Comparison of ENCODE assay signal across 12 cellular contexts in the genomic region with DNA sequence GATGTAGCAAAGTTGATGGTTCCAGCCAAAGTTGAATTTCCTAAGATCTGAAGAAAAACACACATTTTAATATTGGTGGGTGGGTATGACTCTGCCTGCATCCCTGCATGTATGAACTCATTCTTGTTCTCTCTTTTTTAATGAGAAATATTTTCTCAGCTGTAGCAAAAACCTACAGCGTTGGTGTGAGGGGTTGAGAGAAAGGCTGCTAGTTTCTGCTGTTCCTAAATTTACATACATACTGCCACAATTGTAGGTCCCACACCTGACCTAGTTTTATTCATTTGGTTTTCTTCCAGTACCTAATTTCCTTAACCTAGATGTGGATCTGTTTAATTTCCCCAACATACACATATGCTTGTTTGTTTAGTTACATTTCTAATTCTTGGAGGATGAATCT. TPM values are rescaled to one million over a fixed set of nuclear protein-coding genes. Genes with fewer than 3 reads are reported as not detected.
DNase-seq lines count a peak whose midpoint lies in the region; ATAC-seq, FAIRE-seq and TF ChIP-seq lines count a peak whose summit lies in the region.
"Had no signal": no experiment of that assay in that cellular context is flagged by ENCODE, and none has a peak within 500 bp of the region (broad histone marks: within the 10 kb centered on the region; RNA-seq: fewer than 3 reads in every experiment).

No MANE protein-coding gene starts in this region.

- no peak for ATAC-seq in activated CD8-positive, alpha-beta memory T cell treated with anti-CD3 and anti-CD28 coated beads, Interleukin-2, amount 10 ng/mL, durations not matched to agents 7 days and 5 days
- ATAC-seq in activated naive CD4-positive, alpha-beta T cell treated with anti-CD3 and anti-CD28 coated beads, Interleukin-2, amount 50 U/mL, for 72 hours = no peak

- TF ChIP-seq RAD21 in liver (IDR thresholded peaks at IDR 0.05) = no peak

- no peaks in the 10 kb centered on the region for H3K27me3 Mint-ChIP-seq in activated CD8-positive, alpha-beta memory T cell treated with anti-CD3 and anti-CD28 coated beads, Interleukin-2, amount 10 ng/mL, durations not matched to agents 7 days and 5 days

- peak overlapping the region; percentile 67 to 89 for H3K27ac ChIP-seq in liver (ENCODE audit: low read depth in 1 of 2, low read length in 2 of 2)
- H3K27ac ChIP-seq in testis = peak overlapping the region; percentile 90 to 92

- no peak for FAIRE-seq in RCC 7860 (lab: Jason Lieb, UNC)

- DNase-seq in activated CD8-positive, alpha-beta memory T cell treated with anti-CD3 and anti-CD28 coated beads, Interleukin-2, amount 10 ng/mL, durations not matched to agents 7 days and 5 days = no peak
- no peak for DNase-seq in activated CD8-positive, alpha-beta memory T cell treated with anti-CD3 and anti-CD28 coated beads, Interleukin-2, amount 50 U/mL, for 48 hours
- DNase-seq in activated naive CD4-positive, alpha-beta T cell treated with anti-CD3 and anti-CD28 coated beads, Interleukin-2, amount 50 U/mL, for 72 hours (ENCODE audit: low spot score in 2 of 2) = no peak
- no peak for DNase-seq in testis
- no peak for DNase-seq in activated effector memory CD4-positive, alpha-beta T cell treated with Interleukin-2 at 50 U/mL for 16 hours
- DNase-seq in RCC 7860 (ENCODE audit: low spot score) = no peak
- no peak for DNase-seq in HuH-7.5 (ENCODE audit: low spot score)
- DNase-seq: NCI-H774; nephron progenitor cell; stimulated activated naive CD4-positive, alpha-beta T cell had no signal

- peaks cover 86% of the 10 kb centered on the region for H3K4me1 Mint-ChIP-seq in activated CD8-positive, alpha-beta memory T cell treated with anti-CD3 and anti-CD28 coated beads, Interleukin-2, amount 10 ng/mL, durations not matched to agents 7 days and 5 days

- no peaks in the 10 kb centered on the region for H3K36me3 ChIP-seq in liver (ENCODE audit: control insufficient read depth in 4 of 4, insufficient read depth in 3 of 4, low read depth in 1 of 4, low read length in 3 of 4)
- H3K36me3 ChIP-seq in testis (ENCODE audit: low read depth, missing control alignments) = no peaks in the 10 kb centered on the region

- H3K9ac ChIP-seq in liver (ENCODE audit: low read depth in 1 of 2, low read length in 2 of 2) = peak overlapping the region; percentile 1 to 64

- CTCF ChIA-PET in activated CD8-positive, alpha-beta memory T cell treated with anti-CD3 and anti-CD28 coated beads, Interleukin-2, amount 10 ng/mL, durations not matched to agents 7 days and 5 days (lab: Charles Lee) = interaction anchor here (1.7 to 11.5 kb wide), 4 partner anchors 10 to 74 kb away, joined by 3 to 158 read pairs (median 16); a partner anchor contains a TSS

- TF ChIP-seq POLR2A in testis (IDR thresholded peaks at IDR 0.05) = no peak

- peaks cover 12% of the 10 kb centered on the region for H3K36me3 Mint-ChIP-seq in activated CD8-positive, alpha-beta memory T cell treated with anti-CD3 and anti-CD28 coated beads, Interleukin-2, amount 10 ng/mL, durations not matched to agents 7 days and 5 days
- peaks cover 19 to 31% of the 10 kb centered on the region in 2 donors for H3K36me3 Mint-ChIP-seq in activated naive CD4-positive, alpha-beta T cell treated with anti-CD3 and anti-CD28 coated beads, Interleukin-2, amount 50 U/mL, for 72 hours

- no peaks in the 10 kb centered on the region for H3K27me3 ChIP-seq in liver (ENCODE audit: control insufficient read depth in 4 of 4, insufficient read depth in 4 of 4, low read length in 3 of 4)
- no peaks in the 10 kb centered on the region for H3K27me3 ChIP-seq in testis

- H3K9me3 Mint-ChIP-seq in activated CD8-positive, alpha-beta memory T cell treated with anti-CD3 and anti-CD28 coated beads, Interleukin-2, amount 10 ng/mL, durations not matched to agents 7 days and 5 days (ENCODE audit: low read depth) = no peaks in the 10 kb centered on the region
- no peaks in the 10 kb centered on the region for H3K9me3 Mint-ChIP-seq in activated naive CD4-positive, alpha-beta T cell treated with anti-CD3 and anti-CD28 coated beads, Interleukin-2, amount 50 U/mL, for 72 hours
- H3K9me3 Mint-ChIP-seq: nephron progenitor cell had no signal

- peaks cover 18 to 78% (median 71%) of the 10 kb centered on the region in 4 donors for H3K4me1 ChIP-seq in liver (ENCODE audit: control insufficient read depth in 4 of 4, insufficient read depth in 4 of 4, low read length in 3 of 4)
- H3K4me1 ChIP-seq in testis = peaks cover 51% of the 10 kb centered on the region

- H3K9me3 ChIP-seq in liver (ENCODE audit: control insufficient read depth in 4 of 4, low read length in 3 of 4) (no peaks in the 10 kb centered on the region), testis (no peaks in the 10 kb centered on the region)

- H3K4me3 ChIP-seq in liver (ENCODE audit: low read depth in 1 of 3, low read length in 3 of 3) (no peak overlapping the region), testis (no peak overlapping the region)

- WGBS in liver = 38% methylated on average over 1 of the region's 1 CpG
- 28 to 55% methylated on average over 1 of the region's 1 CpG for WGBS in testis, 2 donors

- peak overlapping the region; percentile 99 for H3K4me3 Mint-ChIP-seq in activated CD8-positive, alpha-beta memory T cell treated with anti-CD3 and anti-CD28 coated beads, Interleukin-2, amount 10 ng/mL, durations not matched to agents 7 days and 5 days
- H3K4me3 Mint-ChIP-seq: nephron progenitor cell had no signal

- H3K27ac Mint-ChIP-seq in activated CD8-positive, alpha-beta memory T cell treated with anti-CD3 and anti-CD28 coated beads, Interleukin-2, amount 10 ng/mL, durations not matched to agents 7 days and 5 days = peak overlapping the region; percentile 95
- H3K27ac Mint-ChIP-seq in activated naive CD4-positive, alpha-beta T cell treated with anti-CD3 and anti-CD28 coated beads, Interleukin-2, amount 50 U/mL, for 72 hours = peak overlapping the region; percentile 93 to 96
- H3K27ac Mint-ChIP-seq: nephron progenitor cell had no signal

- intact Hi-C loops in testis (cut with DNase I; ENCODE audit: low total_unique reads) = no loop called here

- TF ChIP-seq CTCF in liver (IDR thresholded peaks at IDR 0.05; ENCODE audit: low read depth, low read length, missing input control) (no peak), testis (IDR thresholded peaks at IDR 0.05) (no peak)

TF ChIP-seq in liver, 16 proteins besides CTCF, POLR2A, EP300 and RAD21:
- TF ChIP-seq, protein P1, sequence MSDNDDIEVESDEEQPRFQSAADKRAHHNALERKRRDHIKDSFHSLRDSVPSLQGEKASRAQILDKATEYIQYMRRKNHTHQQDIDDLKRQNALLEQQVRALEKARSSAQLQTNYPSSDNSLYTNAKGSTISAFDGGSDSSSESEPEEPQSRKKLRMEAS (IDR thresholded peaks at IDR 0.05) = no peak
- TF ChIP-seq JUND (IDR thresholded peaks at IDR 0.05) (no peak), TAF1 (conservative IDR thresholded peaks at IDR 0.05) (no peak), GABPA (IDR thresholded peaks at IDR 0.05 in 1 of 2, conservative IDR thresholded peaks at IDR 0.05 in 1 of 2) (no peak), RXRA (IDR thresholded peaks at IDR 0.05) (no peak), FOXA2 (IDR thresholded peaks at IDR 0.05) (no peak), HNF4G (IDR thresholded peaks at IDR 0.05) (no peak), HNF4A (conservative IDR thresholded peaks at IDR 0.05) (no peak), YY1 (IDR thresholded peaks at IDR 0.05) (no peak), FOXA1 (IDR thresholded peaks at IDR 0.05) (no peak)

RNA-seq across cellular contexts. Expression of a gene that starts 4.6 kb away (rescaled TPM):
- total RNA-seq in activated CD8-positive, alpha-beta memory T cell treated with anti-CD3 and anti-CD28 coated beads, Interleukin-2, amount 10 ng/mL, durations not matched to agents 7 days and 5 days = 10 to 100 TPM; 61.4 to 82.5 TPM
- total RNA-seq in activated naive CD4-positive, alpha-beta T cell treated with anti-CD3 and anti-CD28 coated beads, Interleukin-2, amount 50 U/mL, for 72 hours = 10 to 100 TPM; 47.3 to 59.9 TPM
- total RNA-seq in liver (10 to 100 TPM; 37.2 to 48.8 TPM), testis (10 to 100 TPM; 62.0 to 67.2 TPM)
- polyA plus RNA-seq in liver (10 to 100 TPM; 37.4 to 47.2 TPM), testis (ENCODE audit: insufficient read depth, low read depth, low replicate concordance) (51.4 TPM)

RNA-seq across cellular contexts. Expression of a gene that starts 30.1 kb away (rescaled TPM):
- total RNA-seq in activated CD8-positive, alpha-beta memory T cell treated with anti-CD3 and anti-CD28 coated beads, Interleukin-2, amount 10 ng/mL, durations not matched to agents 7 days and 5 days = 10 to 100 TPM; 18.2 to 26.3 TPM
- total RNA-seq in activated naive CD4-positive, alpha-beta T cell treated with anti-CD3 and anti-CD28 coated beads, Interleukin-2, amount 50 U/mL, for 72 hours = 10 to 100 TPM; 10.6 to 26.0 TPM
- under 1 TPM in 1 of 2 donors, not detected in 1; 0.33 TPM for total RNA-seq in liver
- polyA plus RNA-seq in liver = under 1 TPM; 0.56 to 0.84 TPM
- 10 to 100 TPM; 28.4 to 29.9 TPM for total RNA-seq in testis
- polyA plus RNA-seq in testis (ENCODE audit: insufficient read depth, low read depth, low replicate concordance) = 30.3 TPM
- polyA plus RNA-seq: AG04450 had no signal

RNA-seq across cellular contexts. Expression of a gene that starts 42.3 kb away (rescaled TPM):
- total RNA-seq in activated CD8-positive, alpha-beta memory T cell treated with anti-CD3 and anti-CD28 coated beads, Interleukin-2, amount 10 ng/mL, durations not matched to agents 7 days and 5 days = 100 to 1,000 TPM; 155 to 178 TPM
- 100 to 1,000 TPM in 1 of 2 donors, 10 to 100 TPM in 1; 76.2 to 178 TPM for total RNA-seq in activated naive CD4-positive, alpha-beta T cell treated with anti-CD3 and anti-CD28 coated beads, Interleukin-2, amount 50 U/mL, for 72 hours
- total RNA-seq in liver (10 to 100 TPM in 1 of 2 donors, 1 to 10 TPM in 1; 8.2 to 25.8 TPM), testis (100 to 1,000 TPM; 314 to 378 TPM)
- polyA plus RNA-seq in liver (10 to 100 TPM in 1 of 2 donors, 1 to 10 TPM in 1; 9.1 to 16.9 TPM), testis (ENCODE audit: insufficient read depth, low read depth, low replicate concordance) (159 TPM)

RNA-seq across cellular contexts. Expression of a gene that starts 42.5 kb away (rescaled TPM):
- 1 to 10 TPM in 1 of 2 experiments, under 1 TPM in 1; 0.80 to 1.3 TPM for total RNA-seq in activated CD8-positive, alpha-beta memory T cell treated with anti-CD3 and anti-CD28 coated beads, Interleukin-2, amount 10 ng/mL, durations not matched to agents 7 days and 5 days
- total RNA-seq in activated naive CD4-positive, alpha-beta T cell treated with anti-CD3 and anti-CD28 coated beads, Interleukin-2, amount 50 U/mL, for 72 hours = 1 to 10 TPM; 1.9 to 4.0 TPM
- total RNA-seq in liver = 1 to 10 TPM in 1 of 2 donors, under 1 TPM in 1; 0.67 to 1.3 TPM
- polyA plus RNA-seq in liver = under 1 TPM; 0.25 to 0.32 TPM
- 10 to 100 TPM; 37.5 to 74.5 TPM for total RNA-seq in testis
- 112 TPM for polyA plus RNA-seq in testis (ENCODE audit: insufficient read depth, low read depth, low replicate concordance)

RNA-seq across cellular contexts. Expression of a gene that starts 58.6 kb away (rescaled TPM):
- total RNA-seq in activated CD8-positive, alpha-beta memory T cell treated with anti-CD3 and anti-CD28 coated beads, Interleukin-2, amount 10 ng/mL, durations not matched to agents 7 days and 5 days = 10 to 100 TPM in 1 of 2 experiments, 1 to 10 TPM in 1; 9.2 to 11.6 TPM
- total RNA-seq in activated naive CD4-positive, alpha-beta T cell treated with anti-CD3 and anti-CD28 coated beads, Interleukin-2, amount 50 U/mL, for 72 hours = 10 to 100 TPM; 14.8 to 19.6 TPM
- total RNA-seq in liver = 10 to 100 TPM in 1 of 2 donors, 1 to 10 TPM in 1; 6.7 to 13.1 TPM
- 10 to 100 TPM; 10.4 to 38.2 TPM for polyA plus RNA-seq in liver
- 10 to 100 TPM; 26.0 to 30.2 TPM for total RNA-seq in testis
- polyA plus RNA-seq in testis (ENCODE audit: insufficient read depth, low read depth, low replicate concordance) = 104 TPM

Comparison
In these comparisons a context has a peak if more than half of its experiments do, and no peak if none do; other contexts are left out.
1. RNA of a gene that starts 30.1 kb away (total RNA-seq): 28.4 to 29.9 TPM in testis, 18.2 to 26.3 TPM in activated CD8-positive, alpha-beta memory T cell treated with anti-CD3 and anti-CD28 coated beads, Interleukin-2, amount 10 ng/mL, durations not matched to agents 7 days and 5 days and 10.6 to 26.0 TPM in activated naive CD4-positive, alpha-beta T cell treated with anti-CD3 and anti-CD28 coated beads, Interleukin-2, amount 50 U/mL, for 72 hours; 0.33 TPM in liver; every median in the first group is over 4 times any median in the second.